Comparison of ENCODE assay signal across 16 cellular contexts in the genomic region with DNA sequence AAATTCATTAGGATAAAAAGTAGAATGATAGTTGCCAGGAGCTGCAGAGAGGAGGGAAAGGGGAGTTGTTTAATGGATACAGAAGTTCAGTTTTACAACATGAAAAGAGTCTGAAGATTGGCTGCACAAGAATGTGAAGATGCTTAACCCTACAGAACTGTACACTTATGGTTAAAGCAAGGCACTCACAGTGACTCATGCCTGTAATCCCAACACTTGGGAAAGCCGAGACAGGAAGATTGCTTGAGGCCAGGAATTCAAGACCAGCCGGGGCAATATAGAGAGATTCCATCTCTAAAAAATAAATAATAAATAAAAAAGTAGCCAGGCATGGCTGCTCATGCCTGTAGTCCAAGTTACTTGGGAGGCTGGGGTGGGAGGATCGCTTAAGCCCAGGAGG.
A peak's percentile ranks its signal among the peaks of the same experiment; 100 is the strongest.
DNase-seq lines count a peak whose midpoint lies in the region; TF ChIP-seq lines count a peak whose summit lies in the region.
"Had no signal": no experiment of that assay in that cellular context is flagged by ENCODE, and none has a peak within 500 bp of the region (broad histone marks: within the 10 kb centered on the region; RNA-seq: fewer than 3 reads in every experiment).

No MANE protein-coding gene starts in this region.

- no peaks in the 10 kb centered on the region for H3K4me1 Mint-ChIP-seq in Calu3 (ENCODE audit: low read depth, unreplicated experiment)

- in situ Hi-C loops in Caki2 (cut with HindIII; ENCODE audit: low pct_unique_long_range_greater_than_20kb, low sequenced_read_pairs), result no loop called here

- CTCF ChIA-PET in Calu3 (lab: Charles Lee), result no interaction called here

- no peaks in the 10 kb centered on the region for H3K27me3 Mint-ChIP-seq in Calu3 (ENCODE audit: unreplicated experiment)

- no peaks in the 10 kb centered on the region for H3K36me3 Mint-ChIP-seq in Calu3 (ENCODE audit: insufficient read depth, unreplicated experiment)

- no peak overlapping the region for H3K4me3 Mint-ChIP-seq in Calu3 (ENCODE audit: low read depth, unreplicated experiment)
- H3K4me3 Mint-ChIP-seq: CD8-positive, alpha-beta T cell had no signal

- intact Hi-C loops in Calu3 (cut with micrococcal nuclease; ENCODE audit: unreplicated experiment), result no loop called here

- TF ChIP-seq CTCF in Calu3 (IDR thresholded peaks at IDR 0.05; ENCODE audit: unreplicated experiment), result no peak

- DNase-seq in Caki2 (ENCODE audit: low read depth) (peak; percentile 28), HT1080 (ENCODE audit: low read depth) (peak; percentile 38), amniotic epithelial cell (ENCODE audit: low read depth) (peak; percentile 66), fibroblast of peridontal ligament (ENCODE audit: extremely low read depth) (peak; percentile 37), RKO (ENCODE audit: low spot score) (no peak), Calu3 (no peak), NCI-H1417 (lab: John Stamatoyannopoulos, UW) (no peak), CD1c-positive myeloid dendritic cell (ENCODE audit: extremely low spot score) (no peak)
- DNase-seq: 8988T; CD8-positive, alpha-beta T cell; DMS79 treated with DMSO at 0.1 percent for 48 hours; GF-D8; Karpas-422; NCI-H1105 treated with DMSO at 0.1 percent for 48 hours; NCI-H187 treated with DMSO at 0.1 percent for 48 hours; NCI-H446 treated with DMSO at 0.1 percent for 48 hours had no signal

- no peak overlapping the region for H3K27ac Mint-ChIP-seq in Calu3 (ENCODE audit: unreplicated experiment)
- H3K27ac Mint-ChIP-seq: CD8-positive, alpha-beta T cell had no signal

- H3K9me3 Mint-ChIP-seq in Calu3 (ENCODE audit: low read depth, unreplicated experiment), result no peaks in the 10 kb centered on the region
- H3K9me3 Mint-ChIP-seq: CD8-positive, alpha-beta T cell had no signal

- no TSS peak for BruUV-seq in Calu3 (replicated peaks; lab: Mats Ljungman, UMichigan)

Comparison
In these comparisons a context has a peak if more than half of its experiments do, and no peak if none do; other contexts are left out.
1. DNase-seq: peak in Caki2 (single experiment), HT1080 (single experiment), amniotic epithelial cell (single experiment) and fibroblast of peridontal ligament (single experiment); none in RKO (single experiment), Calu3 (single experiment), NCI-H1417 (0 of 3) and CD1c-positive myeloid dendritic cell (single experiment).